ENCODE assay signal across 1 cellular context in genomic region chr17:78219396-78220150, GRCh38.
A peak's percentile ranks its signal among the peaks of the same experiment; 100 is the strongest.
TF ChIP-seq lines count a peak whose summit lies in the region.

No MANE protein-coding gene starts in this region.

TF ChIP-seq in HepG2, 621 proteins besides CTCF, POLR2A, EP300 and RAD21:
- no peak for TF ChIP-seq ZNF678 (CRISPR knock-in tag; IDR thresholded peaks at IDR 0.05)
- TF ChIP-seq ZNF83 (CRISPR knock-in tag; IDR thresholded peaks at IDR 0.05; ENCODE audit: borderline replicate concordance), result no peak
- TF ChIP-seq ZNF772 (CRISPR knock-in tag; IDR thresholded peaks at IDR 0.05), result no peak
- no peak for TF ChIP-seq ZSCAN22 (CRISPR knock-in tag; IDR thresholded peaks at IDR 0.05)
- TF ChIP-seq SIX4 (CRISPR knock-in tag; IDR thresholded peaks at IDR 0.05), result 0 out of 2 replicates have a peak, but pooled peaks have one; percentile 23
- TF ChIP-seq SIX1 (CRISPR knock-in tag; IDR thresholded peaks at IDR 0.05; ENCODE audit: borderline replicate concordance), result peak; percentile 15; the same call in 1 of the 2 replicates
- TF ChIP-seq NFKB2 (CRISPR knock-in tag; IDR thresholded peaks at IDR 0.05; ENCODE audit: borderline replicate concordance), result no peak
- no peak for TF ChIP-seq ZNF639 (CRISPR knock-in tag; conservative IDR thresholded peaks at IDR 0.05)
- no peak for TF ChIP-seq ZNF33A (CRISPR knock-in tag; IDR thresholded peaks at IDR 0.05; ENCODE audit: borderline replicate concordance)
- TF ChIP-seq ZNF891 (CRISPR knock-in tag; IDR thresholded peaks at IDR 0.05), result no peak
- no peak for TF ChIP-seq REPIN1 (CRISPR knock-in tag; IDR thresholded peaks at IDR 0.05; ENCODE audit: borderline replicate concordance, low read depth)
- TF ChIP-seq CCDC6 (CRISPR knock-in tag; IDR thresholded peaks at IDR 0.05), result no peak
TF ChIP-seq in HepG2: peak in this region for 2.
